Comparison of ENCODE assay signal across 17 cellular contexts in the genomic region with DNA sequence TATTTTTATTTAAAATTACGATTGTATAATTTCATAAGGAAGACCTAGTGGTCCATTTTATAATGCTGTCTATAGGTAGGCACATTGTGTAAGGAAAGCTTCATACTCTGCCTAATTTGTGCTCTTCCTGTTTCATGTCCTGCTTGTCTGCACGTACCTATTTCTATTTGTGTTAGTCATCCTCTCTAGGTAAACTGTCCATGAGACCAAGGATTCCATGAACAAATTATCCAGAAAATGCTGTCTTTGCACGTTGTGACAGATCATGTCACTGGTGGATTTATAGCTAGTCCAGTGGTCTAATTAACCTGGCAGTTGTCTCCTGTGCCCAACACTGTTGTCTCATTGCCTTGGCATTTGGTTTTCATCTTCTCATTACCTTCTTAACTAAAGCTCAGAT. TPM values are rescaled to one million over a fixed set of nuclear protein-coding genes. Genes with fewer than 3 reads are reported as not detected.
DNase-seq lines count a peak whose midpoint lies in the region; ATAC-seq and TF ChIP-seq lines count a peak whose summit lies in the region.
"Had no signal": no experiment of that assay in that cellular context is flagged by ENCODE, and none has a peak within 500 bp of the region (broad histone marks: within the 10 kb centered on the region; RNA-seq: fewer than 3 reads in every experiment).

No MANE protein-coding gene starts in this region.

- POLR2A ChIA-PET in RWPE1 (lab: Yijun Ruan, JAX; ENCODE audit: low non-redundant PET): no interaction called here

- H2AFZ ChIP-seq in H9 (ENCODE audit: low read length): no peak overlapping the region
- no peak overlapping the region for H2AFZ ChIP-seq in Karpas-422 (ENCODE audit: low read length)

- H2BK120ac ChIP-seq in H9 (ENCODE audit: low read depth, low read length, poor library complexity, severe bottlenecking): no peak overlapping the region

- H3K36me3 ChIP-seq in Karpas-422 (ENCODE audit: insufficient read depth, low read length) (no peaks in the 10 kb centered on the region), endodermal cell (ENCODE audit: control insufficient read depth, insufficient read depth, low read length) (no peaks in the 10 kb centered on the region)
- H3K36me3 ChIP-seq: BE2C, HAP-1 had no signal

- no peak overlapping the region for H2BK20ac ChIP-seq in H9 (ENCODE audit: low read depth, low read length, poor library complexity, severe bottlenecking)

- H3K23ac ChIP-seq in H9 (ENCODE audit: insufficient read length, low read depth, low read length): no peak overlapping the region

- H3K18ac ChIP-seq in H9 (ENCODE audit: insufficient read length, low read depth, low read length): no peak overlapping the region

- H3K56ac ChIP-seq in H9 (ENCODE audit: insufficient read length, low read depth, low read length): no peak overlapping the region

- H3K9me3 Mint-ChIP-seq in H9 (peaks cover 9 to 12% of the 10 kb centered on the region in 2 experiments), chondrocyte (ENCODE audit: low read depth) (peaks cover 9% of the 10 kb centered on the region), endodermal cell (peaks cover 10% of the 10 kb centered on the region)

- no peak overlapping the region for H2AK5ac ChIP-seq in H9 (ENCODE audit: insufficient read length, low read length)

- no peak overlapping the region for H2BK12ac ChIP-seq in H9 (ENCODE audit: insufficient read length, low read depth, low read length)

- H2BK5ac ChIP-seq in H9 (ENCODE audit: insufficient read length, low read length): no peak overlapping the region

- H3K14ac ChIP-seq in H9 (ENCODE audit: insufficient read depth, low read length): no peak overlapping the region

- H3K27ac ChIP-seq in H9 (ENCODE audit: insufficient read length, low read depth, low read length) (no peak overlapping the region), Karpas-422 (ENCODE audit: low read length) (no peak overlapping the region), RWPE1 (no peak overlapping the region), endodermal cell (ENCODE audit: low read depth, low read length) (no peak overlapping the region)
- H3K27ac ChIP-seq: A549, C4-2B had no signal

- H3K4ac ChIP-seq in H9 (ENCODE audit: low read depth, low read length): no peak overlapping the region

- no peaks in the 10 kb centered on the region; the same call in none of the 2 replicates for H3K4me1 ChIP-seq in H9 (ENCODE audit: insufficient read depth, low read length)
- H3K4me1 ChIP-seq in Karpas-422 (ENCODE audit: low read length): peaks cover 16% of the 10 kb centered on the region
- no peaks in the 10 kb centered on the region for H3K4me1 ChIP-seq in endodermal cell (ENCODE audit: control insufficient read depth, insufficient read depth, low read length)
- H3K4me1 ChIP-seq: A549, BE2C, HAP-1 had no signal

- peak; percentile 48 for ATAC-seq in esophagus mucosa
- ATAC-seq: A549, GM12878 had no signal

- CTCF ChIA-PET in RWPE1 (lab: Yijun Ruan, JAX): no interaction called here

- no peaks in the 10 kb centered on the region for H3K27me3 Mint-ChIP-seq in H9 (ENCODE audit: low read depth)
- H3K27me3 Mint-ChIP-seq in chondrocyte (ENCODE audit: low read depth): no peaks in the 10 kb centered on the region
- no peaks in the 10 kb centered on the region for H3K27me3 Mint-ChIP-seq in endodermal cell (ENCODE audit: insufficient read depth)
- H3K27me3 Mint-ChIP-seq: CD4-positive, alpha-beta memory T cell had no signal

- H3K79me1 ChIP-seq in H9 (ENCODE audit: insufficient read depth, low read depth, low read length, poor library complexity, severe bottlenecking): no peaks in the 10 kb centered on the region

- WGBS in H9 (ENCODE audit: extremely low coverage, insufficient read length, low lambda C conversion rate): 100% methylated on average over 1 of the region's 3 CpGs
- 88 to 91% methylated on average over 2 to 3 of the region's 3 CpGs for WGBS in endodermal cell (ENCODE audit: insufficient coverage in 1 of 2, insufficient read length in 1 of 2), 2 experiments

- H3K79me2 ChIP-seq in H9 (ENCODE audit: insufficient read depth, low read length): no peaks in the 10 kb centered on the region
- peaks cover 21% of the 10 kb centered on the region for H3K79me2 ChIP-seq in Karpas-422 (ENCODE audit: low read length)

- H2BK15ac ChIP-seq in H9 (ENCODE audit: low read depth, low read length): no peak overlapping the region

- no peak overlapping the region for H4K8ac ChIP-seq in H9 (replicated peaks; ENCODE audit: insufficient read length, low read depth, low read length)

- H3K4me3 ChIP-seq in Karpas-422 (ENCODE audit: low read length) (no peak overlapping the region), endodermal cell (ENCODE audit: low read length) (no peak overlapping the region)
- H3K4me3 ChIP-seq: A549, GM12878, HAP-1 had no signal

- TF ChIP-seq CTCF in H9 (conservative IDR thresholded peaks at IDR 0.05) (no peak), RWPE1 (conservative IDR thresholded peaks at IDR 0.05; ENCODE audit: low read depth) (no peak), chondrocyte (IDR thresholded peaks at IDR 0.05) (no peak), endodermal cell (conservative IDR thresholded peaks at IDR 0.05) (no peak)

- no peaks in the 10 kb centered on the region for H3K9me2 ChIP-seq in Karpas-422 (replicated peaks; ENCODE audit: insufficient read depth, low read length)

- H3K27ac Mint-ChIP-seq in H9 (peak overlapping the region in 2 of 3 experiments; percentile 10 to 22; a peak in 2 of 7 replicates), chondrocyte (ENCODE audit: unreplicated experiment) (no peak overlapping the region), endodermal cell (no peak overlapping the region)
- H3K27ac Mint-ChIP-seq: CD4-positive, alpha-beta memory T cell had no signal

- H4K91ac ChIP-seq in H9 (ENCODE audit: insufficient read length, low read depth, low read length): no peak overlapping the region

- H3T11ph ChIP-seq in H9 (ENCODE audit: low read length): no peak overlapping the region

- H3K4me3 Mint-ChIP-seq in H9 (no peak overlapping the region), chondrocyte (ENCODE audit: unreplicated experiment) (no peak overlapping the region), endodermal cell (no peak overlapping the region)
- H3K4me3 Mint-ChIP-seq: CD4-positive, alpha-beta memory T cell had no signal

- H3K9me3 ChIP-seq in H9 (ENCODE audit: control insufficient read depth, low read depth, low read length): no peaks in the 10 kb centered on the region
- no peaks in the 10 kb centered on the region for H3K9me3 ChIP-seq in Karpas-422 (ENCODE audit: low read length)
- peaks cover 14% of the 10 kb centered on the region for H3K9me3 ChIP-seq in endodermal cell (ENCODE audit: control insufficient read depth, low read length)
- H3K9me3 ChIP-seq: A549, BE2C, HAP-1 had no signal

- H3K23me2 ChIP-seq in H9 (ENCODE audit: insufficient read length, low read depth, low read length, poor library complexity, severe bottlenecking): no peaks in the 10 kb centered on the region

- H3K4me2 ChIP-seq in H9 (ENCODE audit: insufficient read depth, insufficient read length, low read length): no peak overlapping the region
- no peak overlapping the region for H3K4me2 ChIP-seq in Karpas-422 (ENCODE audit: low read depth, low read length, poor library complexity, severe bottlenecking)
- H3K4me2 ChIP-seq: A549 had no signal

- H3K27me3 ChIP-seq in H9 (ENCODE audit: insufficient read depth, low read length) (no peaks in the 10 kb centered on the region), Karpas-422 (ENCODE audit: low read length) (no peaks in the 10 kb centered on the region), endodermal cell (ENCODE audit: control insufficient read depth, insufficient read depth, low read length, poor library complexity, severe bottlenecking) (no peaks in the 10 kb centered on the region)
- H3K27me3 ChIP-seq: BE2C had no signal

- H3K4me1 Mint-ChIP-seq in H9 (peaks cover 34 to 46% of the 10 kb centered on the region in 2 experiments), chondrocyte (ENCODE audit: low read depth) (peaks cover 12% of the 10 kb centered on the region), endodermal cell (peaks cover 15% of the 10 kb centered on the region)

- peaks cover 15 to 17% (median 15%) of the 10 kb centered on the region in 3 experiments for H3K36me3 Mint-ChIP-seq in H9 (ENCODE audit: insufficient read depth in 1 of 3, low read depth in 3 of 3)
- H3K36me3 Mint-ChIP-seq in chondrocyte (ENCODE audit: low read depth): peaks cover 8% of the 10 kb centered on the region
- H3K36me3 Mint-ChIP-seq in endodermal cell (ENCODE audit: low read depth): peaks cover 20% of the 10 kb centered on the region

- H3K9ac ChIP-seq in H9 (ENCODE audit: extremely low read depth, insufficient read length, low read length) (no peak overlapping the region), Karpas-422 (ENCODE audit: low read length) (no peak overlapping the region), endodermal cell (ENCODE audit: extremely low read depth, low read length, poor library complexity, severe bottlenecking) (no peak overlapping the region)

- DNase-seq in H9 (no peak), Karpas-422 (peak; percentile 34), RWPE1 (ENCODE audit: low spot score) (peak; percentile 1), NCI-H2196 (lab: John Stamatoyannopoulos, UW; ENCODE audit: unreplicated experiment) (no peak), NCI-H1436 treated with DMSO at 0.1 percent for 48 hours (lab: John Stamatoyannopoulos, UW) (no peak), chondrocyte (ENCODE audit: low spot score) (no peak), endodermal cell (no peak)
- DNase-seq: BE2C; CD4-positive, alpha-beta memory T cell; DMS79; GOT3 had no signal

- no peaks in the 10 kb centered on the region for H4K20me1 ChIP-seq in H9 (ENCODE audit: control insufficient read depth, insufficient read depth, insufficient read length)
- no peaks in the 10 kb centered on the region for H4K20me1 ChIP-seq in Karpas-422 (ENCODE audit: insufficient read depth, low read depth, low read length)

- no peak overlapping the region for H4K5ac ChIP-seq in H9 (ENCODE audit: insufficient read length, low read depth, low read length)

RNA-seq across cellular contexts. Expression of gene DNAJC24, which starts 44.7 kb away (rescaled TPM):
- total RNA-seq in H9 (2021) (15.7 and 16.7 TPM in 2 replicates), esophagus mucosa (8.4 TPM), chondrocyte (14.6 to 20.0 TPM (median 17.6 TPM) in 3 replicates), endodermal cell (10 to 100 TPM; 23.9 to 28.6 TPM)
- total RNA-seq in Karpas-422 (2014; rRNA removed; shearing (Covaris generic); ENCODE audit: low replicate concordance): 24.6 and 50.6 TPM in 2 replicates
- 24.8 TPM for polyA plus RNA-seq in endodermal cell (2013, experiment 1 of 2)
- 19.3 TPM for polyA plus RNA-seq in endodermal cell (2013, experiment 2 of 2)

RNA-seq across cellular contexts. Expression of gene DCDC1, which starts 44.8 kb away (rescaled TPM):
- 0.09 and 0.22 TPM in 2 replicates for total RNA-seq in H9 (2021)
- total RNA-seq in Karpas-422 (2014; rRNA removed; shearing (Covaris generic); ENCODE audit: low replicate concordance): not detected in 2 replicates
- total RNA-seq in esophagus mucosa: not detected
- total RNA-seq in chondrocyte: not detected in 3 replicates
- 1 to 10 TPM; 2.9 to 3.2 TPM for total RNA-seq in endodermal cell
- 1.9 TPM for polyA plus RNA-seq in endodermal cell (2013, experiment 1 of 2)
- polyA plus RNA-seq in endodermal cell (2013, experiment 2 of 2): 1.6 TPM
- total RNA-seq: GM12878, HT1080 had no signal
- polyA plus RNA-seq: GM12878 had no signal

Comparison
In these comparisons a context has a peak if more than half of its experiments do, and no peak if none do; other contexts are left out.
1. DNase-seq: peak in Karpas-422 (single experiment) and RWPE1 (single experiment); none in H9 (single experiment), NCI-H2196 (single experiment), NCI-H1436 treated with DMSO at 0.1 percent for 48 hours (single experiment), chondrocyte (single experiment) and endodermal cell (single experiment).
2. H3K27ac Mint-ChIP-seq: peak in H9 (2 of 3); none in chondrocyte (single experiment) and endodermal cell (single experiment).